ENCODE assay signal across 12 cellular contexts in the genomic region with DNA sequence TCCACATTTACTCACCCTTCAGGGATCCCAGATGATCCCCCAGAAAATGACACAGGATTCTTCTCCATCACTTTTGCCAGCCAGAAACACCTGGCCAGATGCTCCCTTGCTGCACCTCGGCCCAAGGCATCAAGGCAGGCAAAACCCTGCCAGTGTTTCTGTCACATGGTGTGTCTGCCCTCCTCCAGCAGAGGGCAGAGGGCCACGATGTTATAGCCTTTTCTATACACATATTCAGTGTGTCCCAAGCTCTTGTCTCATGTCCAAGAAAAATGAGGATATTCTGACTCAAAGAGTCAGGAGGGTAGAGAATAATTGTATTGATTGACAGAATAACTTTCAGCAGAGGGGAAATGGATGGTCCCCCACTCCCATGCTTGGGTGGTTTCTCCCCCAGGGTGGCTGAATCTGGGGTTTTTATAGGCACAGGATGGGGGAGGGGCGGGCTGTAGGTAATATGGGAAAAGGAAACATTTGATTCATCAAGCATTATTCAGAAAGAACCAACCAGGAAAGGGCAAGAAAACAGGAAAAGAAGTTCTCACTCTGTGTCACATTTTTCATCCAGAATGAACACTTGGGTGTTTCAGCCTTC.
A peak's percentile ranks its signal among the peaks of the same experiment; 100 is the strongest.
DNase-seq lines count a peak whose midpoint lies in the region; ATAC-seq and TF ChIP-seq lines count a peak whose summit lies in the region.
"Had no signal": no experiment of that assay in that cellular context is flagged by ENCODE, and none has a peak within 500 bp of the region (broad histone marks: within the 10 kb centered on the region; RNA-seq: fewer than 3 reads in every experiment).

No MANE protein-coding gene starts in this region.

- peak; percentile 42 for TF ChIP-seq CTCF in H9 (conservative IDR thresholded peaks at IDR 0.05)

- H3K36me3 ChIP-seq in iPS DF 6.9 (ENCODE audit: control insufficient read depth, insufficient read depth, low read length) = no peaks in the 10 kb centered on the region

- no peaks in the 10 kb centered on the region for H3K23me2 ChIP-seq in H9 (ENCODE audit: insufficient read length, low read depth, low read length, poor library complexity, severe bottlenecking)

- no peak overlapping the region for H3K23ac ChIP-seq in H9 (ENCODE audit: insufficient read length, low read depth, low read length)

- no peak for ATAC-seq in activated CD8-positive, alpha-beta T cell treated with anti-CD3 and anti-CD28 coated beads, Interleukin-2, amount 10 ng/mL, durations not matched to agents 7 days and 5 days
- ATAC-seq: activated CD8-positive, alpha-beta memory T cell treated with anti-CD3 and anti-CD28 coated beads, Interleukin-2, amount 10 ng/mL, durations not matched to agents 7 days and 5 days; CD8-positive, alpha-beta T cell had no signal

- no peak overlapping the region for H3T11ph ChIP-seq in H9 (ENCODE audit: low read length)

- H3K9me3 ChIP-seq in H9 (ENCODE audit: control insufficient read depth, low read depth, low read length) (peaks cover 14% of the 10 kb centered on the region), iPS DF 6.9 (ENCODE audit: control insufficient read depth, insufficient read depth, low read length) (no peaks in the 10 kb centered on the region; the same call in 1 of the 2 replicates)

- H2AK5ac ChIP-seq in H9 (ENCODE audit: insufficient read length, low read length) = no peak overlapping the region

- H3K27me3 ChIP-seq in H9 (ENCODE audit: insufficient read depth, low read length) (no peaks in the 10 kb centered on the region), iPS DF 6.9 (ENCODE audit: control insufficient read depth, insufficient read depth, low read length) (no peaks in the 10 kb centered on the region)

- no peak overlapping the region for H3K4me3 ChIP-seq in iPS DF 6.9 (ENCODE audit: low read length)
- H3K4me3 ChIP-seq: lung had no signal

- no peak overlapping the region for H2BK15ac ChIP-seq in H9 (ENCODE audit: low read depth, low read length)

- H3K36me3 Mint-ChIP-seq in H9 (ENCODE audit: insufficient read depth in 1 of 3, low read depth in 3 of 3) = peaks cover 8 to 18% (median 18%) of the 10 kb centered on the region in 3 experiments
- H3K36me3 Mint-ChIP-seq in activated CD8-positive, alpha-beta T cell treated with anti-CD3 and anti-CD28 coated beads, Interleukin-2, amount 10 ng/mL, durations not matched to agents 7 days and 5 days (ENCODE audit: low read depth) = no peaks in the 10 kb centered on the region
- H3K36me3 Mint-ChIP-seq: activated CD8-positive, alpha-beta memory T cell treated with anti-CD3 and anti-CD28 coated beads, Interleukin-2, amount 10 ng/mL, durations not matched to agents 7 days and 5 days; activated naive CD4-positive, alpha-beta T cell treated with anti-CD3 and anti-CD28 coated beads, Interleukin-2, amount 50 U/mL, for 24 hours; CD8-positive, alpha-beta T cell had no signal

- no peak overlapping the region for H2AFZ ChIP-seq in H9 (ENCODE audit: low read length)

- H4K91ac ChIP-seq in H9 (ENCODE audit: insufficient read length, low read depth, low read length) = no peak overlapping the region

- no peaks in the 10 kb centered on the region for H3K79me2 ChIP-seq in H9 (ENCODE audit: insufficient read depth, low read length)

- DNase-seq in ELR (ENCODE audit: low read depth) = peak; percentile 37
- peak; percentile 67 for DNase-seq in H9
- DNase-seq in RPMI8226 = peak; percentile 30
- DNase-seq in iPS DF 6.9 (ENCODE audit: low read depth, low spot score) = peak; percentile 1
- DNase-seq in activated T-cell treated with anti-CD3 and anti-CD28 coated beads, Interleukin-2, amount 50 U/mL, for 1 hour = no peak
- no peak for DNase-seq in AG08395 (ENCODE audit: low spot score)
- DNase-seq in activated CD8-positive, alpha-beta T cell treated with anti-CD3 and anti-CD28 coated beads, Interleukin-2, amount 10 ng/mL, durations not matched to agents 7 days and 5 days = no peak
- DNase-seq: activated CD8-positive, alpha-beta memory T cell treated with anti-CD3 and anti-CD28 coated beads, Interleukin-2, amount 10 ng/mL, durations not matched to agents 7 days and 5 days; CD8-positive, alpha-beta T cell; Right ventricle myocardium superior had no signal

- CTCF ChIA-PET in activated CD8-positive, alpha-beta T cell treated with anti-CD3 and anti-CD28 coated beads, Interleukin-2, amount 10 ng/mL, durations not matched to agents 7 days and 5 days (lab: Charles Lee) = no interaction called here

- H3K18ac ChIP-seq in H9 (ENCODE audit: insufficient read length, low read depth, low read length) = no peak overlapping the region

- no peaks in the 10 kb centered on the region for H3K4me1 Mint-ChIP-seq in H9
- no peaks in the 10 kb centered on the region for H3K4me1 Mint-ChIP-seq in activated CD8-positive, alpha-beta T cell treated with anti-CD3 and anti-CD28 coated beads, Interleukin-2, amount 10 ng/mL, durations not matched to agents 7 days and 5 days (ENCODE audit: low read depth)
- H3K4me1 Mint-ChIP-seq: activated CD8-positive, alpha-beta memory T cell treated with anti-CD3 and anti-CD28 coated beads, Interleukin-2, amount 10 ng/mL, durations not matched to agents 7 days and 5 days; activated naive CD4-positive, alpha-beta T cell treated with anti-CD3 and anti-CD28 coated beads, Interleukin-2, amount 50 U/mL, for 24 hours had no signal

- no peaks in the 10 kb centered on the region for H3K79me1 ChIP-seq in H9 (ENCODE audit: insufficient read depth, low read depth, low read length, poor library complexity, severe bottlenecking)

- H2BK12ac ChIP-seq in H9 (ENCODE audit: insufficient read length, low read depth, low read length) = no peak overlapping the region

- H3K9me3 Mint-ChIP-seq in H9 = peaks cover 25 to 33% of the 10 kb centered on the region in 2 experiments
- peaks cover 3% of the 10 kb centered on the region for H3K9me3 Mint-ChIP-seq in activated CD8-positive, alpha-beta T cell treated with anti-CD3 and anti-CD28 coated beads, Interleukin-2, amount 10 ng/mL, durations not matched to agents 7 days and 5 days (ENCODE audit: insufficient read depth)

- no peaks in the 10 kb centered on the region for H4K20me1 ChIP-seq in H9 (ENCODE audit: control insufficient read depth, insufficient read depth, insufficient read length)

- no peak overlapping the region for H3K14ac ChIP-seq in H9 (ENCODE audit: insufficient read depth, low read length)

- H3K56ac ChIP-seq in H9 (ENCODE audit: insufficient read length, low read depth, low read length) = no peak overlapping the region

- no peak overlapping the region for H3K27ac Mint-ChIP-seq in H9
- no peak overlapping the region for H3K27ac Mint-ChIP-seq in activated CD8-positive, alpha-beta T cell treated with anti-CD3 and anti-CD28 coated beads, Interleukin-2, amount 10 ng/mL, durations not matched to agents 7 days and 5 days
- H3K27ac Mint-ChIP-seq: activated CD8-positive, alpha-beta memory T cell treated with anti-CD3 and anti-CD28 coated beads, Interleukin-2, amount 10 ng/mL, durations not matched to agents 7 days and 5 days; activated naive CD4-positive, alpha-beta T cell treated with anti-CD3 and anti-CD28 coated beads, Interleukin-2, amount 50 U/mL, for 24 hours; CD8-positive, alpha-beta T cell had no signal

- H2BK120ac ChIP-seq in H9 (ENCODE audit: low read depth, low read length, poor library complexity, severe bottlenecking) = no peak overlapping the region

- H3K4ac ChIP-seq in H9 (ENCODE audit: low read depth, low read length) = no peak overlapping the region

- peaks cover 3% of the 10 kb centered on the region for H3K27me3 Mint-ChIP-seq in H9 (ENCODE audit: low read depth)
- H3K27me3 Mint-ChIP-seq in activated CD8-positive, alpha-beta T cell treated with anti-CD3 and anti-CD28 coated beads, Interleukin-2, amount 10 ng/mL, durations not matched to agents 7 days and 5 days (ENCODE audit: low read depth) = no peaks in the 10 kb centered on the region
- H3K27me3 Mint-ChIP-seq: activated CD8-positive, alpha-beta memory T cell treated with anti-CD3 and anti-CD28 coated beads, Interleukin-2, amount 10 ng/mL, durations not matched to agents 7 days and 5 days; activated naive CD4-positive, alpha-beta T cell treated with anti-CD3 and anti-CD28 coated beads, Interleukin-2, amount 50 U/mL, for 24 hours had no signal

- POLR2A ChIA-PET in activated CD8-positive, alpha-beta T cell treated with anti-CD3 and anti-CD28 coated beads, Interleukin-2, amount 10 ng/mL, durations not matched to agents 7 days and 5 days (lab: Charles Lee) = no interaction called here

- H4K5ac ChIP-seq in H9 (ENCODE audit: insufficient read length, low read depth, low read length) = no peak overlapping the region

- no peak overlapping the region for H3K4me3 Mint-ChIP-seq in H9
- H3K4me3 Mint-ChIP-seq in activated CD8-positive, alpha-beta T cell treated with anti-CD3 and anti-CD28 coated beads, Interleukin-2, amount 10 ng/mL, durations not matched to agents 7 days and 5 days = no peak overlapping the region
- H3K4me3 Mint-ChIP-seq: activated CD8-positive, alpha-beta memory T cell treated with anti-CD3 and anti-CD28 coated beads, Interleukin-2, amount 10 ng/mL, durations not matched to agents 7 days and 5 days; activated naive CD4-positive, alpha-beta T cell treated with anti-CD3 and anti-CD28 coated beads, Interleukin-2, amount 50 U/mL, for 24 hours; CD8-positive, alpha-beta T cell had no signal

- WGBS in H9 (ENCODE audit: extremely low coverage, insufficient read length, low lambda C conversion rate) = no CpG with 5 or more reads among the region's 3 CpGs
- no CpG with 5 or more reads among the region's 3 CpGs for WGBS in iPS DF 6.9 (ENCODE audit: insufficient coverage, insufficient read length)

- H3K4me1 ChIP-seq in H9 (ENCODE audit: insufficient read depth, low read length) = no peaks in the 10 kb centered on the region
- no peaks in the 10 kb centered on the region for H3K4me1 ChIP-seq in iPS DF 6.9 (ENCODE audit: control insufficient read depth, insufficient read depth, low read length)

- no peak overlapping the region for H3K4me2 ChIP-seq in H9 (ENCODE audit: insufficient read depth, insufficient read length, low read length)

- H2BK20ac ChIP-seq in H9 (ENCODE audit: low read depth, low read length, poor library complexity, severe bottlenecking) = no peak overlapping the region

- no peak overlapping the region for H2BK5ac ChIP-seq in H9 (ENCODE audit: insufficient read length, low read length)

- no peak overlapping the region for H4K8ac ChIP-seq in H9 (replicated peaks; ENCODE audit: insufficient read length, low read depth, low read length)

- H3K27ac ChIP-seq in H9 (ENCODE audit: insufficient read length, low read depth, low read length) (no peak overlapping the region), iPS DF 6.9 (ENCODE audit: low read length) (no peak overlapping the region)

- no peak overlapping the region for H3K9ac ChIP-seq in H9 (ENCODE audit: extremely low read depth, insufficient read length, low read length)

Comparison
In these comparisons a context has a peak if more than half of its experiments do, and no peak if none do; other contexts are left out.
1. DNase-seq: peak in ELR (single experiment), H9 (single experiment), RPMI8226 (single experiment) and iPS DF 6.9 (single experiment); none in activated T-cell treated with anti-CD3 and anti-CD28 coated beads, Interleukin-2, amount 50 U/mL, for 1 hour (single experiment), AG08395 (single experiment) and activated CD8-positive, alpha-beta T cell treated with anti-CD3 and anti-CD28 coated beads, Interleukin-2, amount 10 ng/mL, durations not matched to agents 7 days and 5 days (single experiment).